ENCODE assay signal across 8 cellular contexts in genomic region chr19:36054119-36054732, GRCh38. TPM values are rescaled to one million over a fixed set of nuclear protein-coding genes. Genes with fewer than 3 reads are reported as not detected.
DNase-seq lines count a peak whose midpoint lies in the region; ATAC-seq and TF ChIP-seq lines count a peak whose summit lies in the region.

THAP8 (minus strand) TSS chr19:36054285; CDS start chr19:36054217, 68 bp downstream.

- peaks cover 5 to 27% of the 10 kb centered on the region in 2 donors for H3K4me1 ChIP-seq in left lung

- no peaks in the 10 kb centered on the region for H3K9me3 ChIP-seq in left lung

- peak within 1 kb of the TSS; percentile 66 to 75 for H3K4me3 ChIP-seq in left lung

- no peaks in the 10 kb centered on the region for H3K27me3 Mint-ChIP-seq in dendritic cell treated with granulocyte-macrophage colony-stimulating factor and Interleukin-4, amounts not matched to agents 40 ng/mL and 50 ng/mL, for 4 days

- H3K27ac ChIP-seq in C4-2B, result peak within 1 kb of the TSS; percentile 79
- H3K27ac ChIP-seq in left lung, result peak within 1 kb of the TSS; percentile 97

- peaks cover 43% of the 10 kb centered on the region for H3K4me1 Mint-ChIP-seq in dendritic cell treated with granulocyte-macrophage colony-stimulating factor and Interleukin-4, amounts not matched to agents 40 ng/mL and 50 ng/mL, for 4 days (ENCODE audit: low read depth)

- intact Hi-C loops in dendritic cell treated with granulocyte-macrophage colony-stimulating factor and Interleukin-4, amounts not matched to agents 40 ng/mL and 50 ng/mL, for 4 days (cut with micrococcal nuclease), result loop anchor here (1.0 to 5.0 kb wide), 4 partner anchors 39 to 307 kb away; partner anchors contain the start of genes ALKBH6, LIN37, PSENEN and SDHAF1
- intact Hi-C loops in left lung (cut with DNase I), result no loop called here

- H3K36me3 ChIP-seq in left lung, result no peaks in the 10 kb centered on the region

- H3K27me3 ChIP-seq in left lung, result no peaks in the 10 kb centered on the region

- peak within 1 kb of the TSS; percentile 97 for H3K4me3 Mint-ChIP-seq in dendritic cell treated with granulocyte-macrophage colony-stimulating factor and Interleukin-4, amounts not matched to agents 40 ng/mL and 50 ng/mL, for 4 days

- H3K27ac Mint-ChIP-seq in dendritic cell treated with granulocyte-macrophage colony-stimulating factor and Interleukin-4, amounts not matched to agents 40 ng/mL and 50 ng/mL, for 4 days, result peak within 1 kb of the TSS; percentile 89

- TF ChIP-seq CTCF in C4-2B (conservative IDR thresholded peaks at IDR 0.05), result peak; percentile 60
- peak; percentile 31 to 33 for TF ChIP-seq CTCF in left lung (IDR thresholded peaks at IDR 0.05)

- DNase-seq in NCI-H526 treated with DMSO at 0.1 percent for 48 hours (lab: John Stamatoyannopoulos, UW) (peak; percentile 99), left lung (peak; percentile 100)
- DNase-seq in activated CD4-positive, alpha-beta T cell treated with anti-CD3 and anti-CD28 coated beads, Interleukin-2, amount 50 U/mL, for 1 hour, result peak; percentile 100
- peak; percentile 99 for DNase-seq in stimulated activated CD4-positive, alpha-beta T cell treated with anti-CD3 and anti-CD28 coated beads, Interleukin-2, amount 100 ng/mL, for 48 hours

- no peaks in the 10 kb centered on the region for H3K9me3 Mint-ChIP-seq in dendritic cell treated with granulocyte-macrophage colony-stimulating factor and Interleukin-4, amounts not matched to agents 40 ng/mL and 50 ng/mL, for 4 days

- ATAC-seq in GM19328 (IDR thresholded peaks at IDR 0.05; ENCODE audit: unreplicated experiment) (peak; percentile 79), HG03520 (IDR thresholded peaks at IDR 0.05; ENCODE audit: unreplicated experiment) (peak; percentile 71), left lung (peak; percentile 93)

- H3K36me3 Mint-ChIP-seq in dendritic cell treated with granulocyte-macrophage colony-stimulating factor and Interleukin-4, amounts not matched to agents 40 ng/mL and 50 ng/mL, for 4 days (ENCODE audit: low read depth), result peaks cover 21% of the 10 kb centered on the region

RNA-seq across cellular contexts. Expression of gene THAP8, which starts in this region (rescaled TPM):
- total RNA-seq in left lung, result 1 to 10 TPM; 7.1 to 7.2 TPM

Comparison
In these comparisons a context has a peak if more than half of its experiments do, and no peak if none do; other contexts are left out.
1. Peak in every context shown above with its lines: DNase-seq, ATAC-seq, H3K4me3 ChIP-seq and H3K27ac ChIP-seq.